1 cellular context compared by ENCODE assay signal in genomic region chr4:53534684-53535083, GRCh38.
TF ChIP-seq lines count a peak whose summit lies in the region.

No MANE protein-coding gene starts in this region.

TF ChIP-seq in IMR-90, 13 proteins besides CTCF, POLR2A, EP300 and RAD21:
- TF ChIP-seq MAZ (IDR thresholded peaks at IDR 0.05; ENCODE audit: borderline replicate concordance, low read depth, low read length) = no peak
- TF ChIP-seq SMC3 (IDR thresholded peaks at IDR 0.05; ENCODE audit: low read depth, low read length) = no peak
- TF ChIP-seq CEBPB (IDR thresholded peaks at IDR 0.05; ENCODE audit: low read depth, low read length) = no peak
- TF ChIP-seq FOS (IDR thresholded peaks at IDR 0.05; ENCODE audit: low read depth, low read length) = no peak
- TF ChIP-seq MAFK (IDR thresholded peaks at IDR 0.05; ENCODE audit: low read depth, low read length) = no peak
- no peak for TF ChIP-seq ELK1 (IDR thresholded peaks at IDR 0.05; ENCODE audit: borderline replicate concordance, low read depth, low read length)
- no peak for TF ChIP-seq BHLHE40 (IDR thresholded peaks at IDR 0.05; ENCODE audit: low read depth, low read length)
- no peak for TF ChIP-seq NFE2L2 (IDR thresholded peaks at IDR 0.05; ENCODE audit: low read depth, low read length)
- no peak for TF ChIP-seq RFX5 (IDR thresholded peaks at IDR 0.05; ENCODE audit: low read depth, low read length)
- TF ChIP-seq RCOR1 (IDR thresholded peaks at IDR 0.05; ENCODE audit: insufficient replicate concordance, low read length) = no peak
